16 cellular contexts compared by ENCODE assay signal in genomic region chr12:12531194-12531593, GRCh38. TPM values are rescaled to one million over a fixed set of nuclear protein-coding genes. Genes with fewer than 3 reads are reported as not detected.
DNase-seq lines count a peak whose midpoint lies in the region; ATAC-seq, FAIRE-seq and TF ChIP-seq lines count a peak whose summit lies in the region.
"Had no signal": no experiment of that assay in that cellular context is flagged by ENCODE, and none has a peak within 500 bp of the region (broad histone marks: within the 10 kb centered on the region; RNA-seq: fewer than 3 reads in every experiment).

No MANE protein-coding gene starts in this region.

- CTCF ChIA-PET in A549 (lab: Yijun Ruan, JAX): no interaction called here
- CTCF ChIA-PET in HEK293 (lab: Yijun Ruan, JAX): no interaction called here

- H4K8ac ChIP-seq in trophoblast cell (ENCODE audit: low read depth, low read length): no peak overlapping the region

- no peak for TF ChIP-seq POLR2A in A549 (IDR thresholded peaks at IDR 0.05; ENCODE audit: low read length)

- H3K9ac ChIP-seq in trophoblast cell (ENCODE audit: low read length): no peak overlapping the region

- no peak for TF ChIP-seq EP300 in A549 (IDR thresholded peaks at IDR 0.05)

- H3K36me3 ChIP-seq in HEK293 (ENCODE audit: control insufficient read depth in 2 of 2, insufficient read depth in 1 of 2, low read length in 2 of 2) (no peaks in the 10 kb centered on the region; a peak in 1 of 3 replicates), trophoblast cell (ENCODE audit: control insufficient read depth in 1 of 2, insufficient read depth in 2 of 2, low read length in 2 of 2) (no peaks in the 10 kb centered on the region)
- H3K36me3 ChIP-seq: BE2C had no signal

- no peak overlapping the region for H4K91ac ChIP-seq in trophoblast cell (ENCODE audit: low read depth, low read length)

- DNase-seq in A549 (ENCODE audit: low read depth in 1 of 2, low spot score in 1 of 2) (no peak), fibroblast of peridontal ligament (ENCODE audit: extremely low read depth) (peak; percentile 22), trophoblast cell (peak; percentile 6 to 37), epidermal melanocyte (ENCODE audit: insufficient read length, low spot score) (no peak), NCI-H1048 (lab: John Stamatoyannopoulos, UW) (no peak), NOMO-1 treated with DMSO at 0.1 percent for 48 hours (lab: John Stamatoyannopoulos, UW; ENCODE audit: unreplicated experiment) (no peak)
- DNase-seq in stimulated activated naive CD8-positive, alpha-beta T cell treated with anti-CD3 and anti-CD28 coated beads, Interleukin-15, amount 100 ng/mL, for 72 hours: no peak
- DNase-seq: BE2C; Caco-2; CD8-positive, alpha-beta memory T cell; DND-41; GF-D8; HCEC 1CT had no signal

- peaks cover 0 to 3% of the 10 kb centered on the region in 2 donors for H3K9me3 Mint-ChIP-seq in stimulated activated naive CD8-positive, alpha-beta T cell treated with anti-CD3 and anti-CD28 coated beads, Interleukin-15, amount 100 ng/mL, for 72 hours
- H3K9me3 Mint-ChIP-seq: CD8-positive, alpha-beta memory T cell had no signal

- H3K4ac ChIP-seq in trophoblast cell (ENCODE audit: low read depth, low read length): no peak overlapping the region

- H3K27me3 ChIP-seq in trophoblast cell (ENCODE audit: insufficient read depth, low read length): no peaks in the 10 kb centered on the region
- H3K27me3 ChIP-seq: BE2C had no signal

- TF ChIP-seq CTCF in A549 (IDR thresholded peaks at IDR 0.05) (no peak), HEK293 (tag by site-specific recombination; IDR thresholded peaks at IDR 0.05) (no peak)

- H3K79me2 ChIP-seq in trophoblast cell (ENCODE audit: control insufficient read depth, insufficient read depth, low read length, poor library complexity): no peaks in the 10 kb centered on the region

- no peak overlapping the region for H4K12ac ChIP-seq in trophoblast cell (ENCODE audit: low read depth, low read length)

- no peak overlapping the region for H2BK12ac ChIP-seq in trophoblast cell (ENCODE audit: low read length)

- peaks cover 30% of the 10 kb centered on the region for H3K4me1 ChIP-seq in A549
- peaks cover 23% of the 10 kb centered on the region for H3K4me1 ChIP-seq in HEK293 (ENCODE audit: control insufficient read depth, insufficient read depth, low read length)
- H3K4me1 ChIP-seq in trophoblast cell (ENCODE audit: control insufficient read depth in 1 of 2, insufficient read depth in 2 of 2, low read length in 2 of 2): peaks cover 4 to 6% of the 10 kb centered on the region in 2 experiments

- H3K9me3 ChIP-seq in A549 (no peaks in the 10 kb centered on the region), HEK293 (ENCODE audit: control insufficient read depth, insufficient read depth, low read depth, low read length) (no peaks in the 10 kb centered on the region), trophoblast cell (ENCODE audit: insufficient read depth, low read depth, low read length) (no peaks in the 10 kb centered on the region)
- H3K9me3 ChIP-seq: BE2C, Caco-2 had no signal

- peaks cover 67% of the 10 kb centered on the region for H3K4me1 Mint-ChIP-seq in stimulated activated naive CD8-positive, alpha-beta T cell treated with anti-CD3 and anti-CD28 coated beads, Interleukin-15, amount 100 ng/mL, for 72 hours

- no peak overlapping the region for H3K14ac ChIP-seq in trophoblast cell (ENCODE audit: low read length)

- no peak for FAIRE-seq in A549 (lab: Jason Lieb, UNC)

- no peak for ATAC-seq in A549
- no peak for ATAC-seq in stimulated activated naive CD8-positive, alpha-beta T cell treated with anti-CD3 and anti-CD28 coated beads, Interleukin-15, amount 100 ng/mL, for 72 hours

- H3K4me2 ChIP-seq in A549 (no peak overlapping the region), trophoblast cell (ENCODE audit: low read length) (no peak overlapping the region)

- 91% methylated on average over 2 of the region's 2 CpGs for WGBS in A549 (ENCODE audit: missing lambda C conversion rate)
- WGBS in trophoblast cell (ENCODE audit: extremely low coverage, insufficient coverage, insufficient read length): no CpG with 5 or more reads among the region's 2 CpGs

- no peaks in the 10 kb centered on the region for H3K79me1 ChIP-seq in trophoblast cell (ENCODE audit: low read length)

- no peak overlapping the region for H2AFZ ChIP-seq in trophoblast cell (ENCODE audit: insufficient read depth, low read length, poor library complexity)

- H2BK5ac ChIP-seq in trophoblast cell (ENCODE audit: low read depth, low read length, poor library complexity): no peak overlapping the region

- H3K4me3 ChIP-seq in A549 (no peak overlapping the region), HEK293 (ENCODE audit: low read depth, low read length) (no peak overlapping the region), trophoblast cell (ENCODE audit: low read depth, low read length) (no peak overlapping the region)

- no peak overlapping the region for H3K27ac Mint-ChIP-seq in stimulated activated naive CD8-positive, alpha-beta T cell treated with anti-CD3 and anti-CD28 coated beads, Interleukin-15, amount 100 ng/mL, for 72 hours

- no peak overlapping the region for H3K23ac ChIP-seq in trophoblast cell (ENCODE audit: low read length)

- POLR2A ChIA-PET in A549 (lab: Yijun Ruan, JAX) (no interaction called here), HEK293 (lab: Yijun Ruan, JAX) (no interaction called here)

- TF ChIP-seq RAD21 in A549 (conservative IDR thresholded peaks at IDR 0.05 in 1 of 2, IDR thresholded peaks at IDR 0.05 in 1 of 2): no peak

- no peak overlapping the region for H2BK120ac ChIP-seq in trophoblast cell (ENCODE audit: insufficient read depth, low read length, poor library complexity)

- H2AK5ac ChIP-seq in trophoblast cell (ENCODE audit: low read length): no peak overlapping the region

- H3K27me3 Mint-ChIP-seq in stimulated activated naive CD8-positive, alpha-beta T cell treated with anti-CD3 and anti-CD28 coated beads, Interleukin-15, amount 100 ng/mL, for 72 hours: no peaks in the 10 kb centered on the region
- H3K27me3 Mint-ChIP-seq: CD8-positive, alpha-beta memory T cell had no signal

- no peak overlapping the region for H3K18ac ChIP-seq in trophoblast cell (ENCODE audit: low read length)

- H3K27ac ChIP-seq in A549 (no peak overlapping the region), HEK293 (ENCODE audit: extremely low read depth, low read depth, low read length) (no peak overlapping the region), trophoblast cell (ENCODE audit: low read depth, low read length) (no peak overlapping the region)
- H3K27ac ChIP-seq: C4-2B, HL-60 had no signal

- no peak overlapping the region for H3K4me3 Mint-ChIP-seq in stimulated activated naive CD8-positive, alpha-beta T cell treated with anti-CD3 and anti-CD28 coated beads, Interleukin-15, amount 100 ng/mL, for 72 hours
- H3K4me3 Mint-ChIP-seq: CD8-positive, alpha-beta memory T cell had no signal

TF ChIP-seq in A549, 52 proteins besides CTCF, POLR2A, EP300 and RAD21:
- no peak for TF ChIP-seq HOXB13 (CRISPR knock-in tag; IDR thresholded peaks at IDR 0.05; ENCODE audit: low read depth)
- no peak for TF ChIP-seq ELK1 (IDR thresholded peaks at IDR 0.05; ENCODE audit: low read depth, low read length)
- no peak for TF ChIP-seq KDM1A (IDR thresholded peaks at IDR 0.05; ENCODE audit: low read depth)
- TF ChIP-seq HOXA7 (CRISPR knock-in tag; IDR thresholded peaks at IDR 0.05): no peak
- TF ChIP-seq FOSL2 (IDR thresholded peaks at IDR 0.05): no peak
- TF ChIP-seq FOSL2 (CRISPR knock-in tag; IDR thresholded peaks at IDR 0.05): peak; percentile 37; the same call in 1 of the 2 replicates
- no peak for TF ChIP-seq HES2 (IDR thresholded peaks at IDR 0.05)

TF ChIP-seq in HEK293, 187 proteins besides CTCF, POLR2A, EP300 and RAD21:
- TF ChIP-seq, protein P1, sequence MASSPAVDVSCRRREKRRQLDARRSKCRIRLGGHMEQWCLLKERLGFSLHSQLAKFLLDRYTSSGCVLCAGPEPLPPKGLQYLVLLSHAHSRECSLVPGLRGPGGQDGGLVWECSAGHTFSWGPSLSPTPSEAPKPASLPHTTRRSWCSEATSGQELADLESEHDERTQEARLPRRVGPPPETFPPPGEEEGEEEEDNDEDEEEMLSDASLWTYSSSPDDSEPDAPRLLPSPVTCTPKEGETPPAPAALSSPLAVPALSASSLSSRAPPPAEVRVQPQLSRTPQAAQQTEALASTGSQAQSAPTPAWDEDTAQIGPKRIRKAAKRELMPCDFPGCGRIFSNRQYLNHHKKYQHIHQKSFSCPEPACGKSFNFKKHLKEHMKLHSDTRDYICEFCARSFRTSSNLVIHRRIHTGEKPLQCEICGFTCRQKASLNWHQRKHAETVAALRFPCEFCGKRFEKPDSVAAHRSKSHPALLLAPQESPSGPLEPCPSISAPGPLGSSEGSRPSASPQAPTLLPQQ (tag by site-specific recombination; IDR thresholded peaks at IDR 0.05): no peak
- TF ChIP-seq ZNF146 (tag by site-specific recombination; IDR thresholded peaks at IDR 0.05) (no peak), ZNF596 (tag by site-specific recombination; IDR thresholded peaks at IDR 0.05) (no peak), ZNF548 (tag by site-specific recombination; IDR thresholded peaks at IDR 0.05) (no peak)
- TF ChIP-seq, protein P2, sequence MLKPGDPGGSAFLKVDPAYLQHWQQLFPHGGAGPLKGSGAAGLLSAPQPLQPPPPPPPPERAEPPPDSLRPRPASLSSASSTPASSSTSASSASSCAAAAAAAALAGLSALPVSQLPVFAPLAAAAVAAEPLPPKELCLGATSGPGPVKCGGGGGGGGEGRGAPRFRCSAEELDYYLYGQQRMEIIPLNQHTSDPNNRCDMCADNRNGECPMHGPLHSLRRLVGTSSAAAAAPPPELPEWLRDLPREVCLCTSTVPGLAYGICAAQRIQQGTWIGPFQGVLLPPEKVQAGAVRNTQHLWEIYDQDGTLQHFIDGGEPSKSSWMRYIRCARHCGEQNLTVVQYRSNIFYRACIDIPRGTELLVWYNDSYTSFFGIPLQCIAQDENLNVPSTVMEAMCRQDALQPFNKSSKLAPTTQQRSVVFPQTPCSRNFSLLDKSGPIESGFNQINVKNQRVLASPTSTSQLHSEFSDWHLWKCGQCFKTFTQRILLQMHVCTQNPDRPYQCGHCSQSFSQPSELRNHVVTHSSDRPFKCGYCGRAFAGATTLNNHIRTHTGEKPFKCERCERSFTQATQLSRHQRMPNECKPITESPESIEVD (tag by site-specific recombination; IDR thresholded peaks at IDR 0.05): peak; percentile 15; the same call in 1 of the 2 replicates
TF ChIP-seq in HEK293: peak in this region for 1.

RNA-seq across cellular contexts. Expression of gene DUSP16, which starts 31.5 kb away (rescaled TPM):
- polyA plus RNA-seq in A549 (2011; rRNA removed) (34.7 and 43.0 TPM in 2 replicates), A549 (2017; fragmentation: RNase III; extraction: RNeasy Plus Mini Kit Qiagen cat#74134 plus additional on column Dnase treatment) (13.1 to 19.0 TPM (median 18.2 TPM) in 3 replicates)
- polyA plus RNA-seq in A549 (2012; cell fraction: cytosol; rRNA removed): 5.9 and 7.2 TPM in 2 replicates
- polyA plus RNA-seq in A549 (2012; cell fraction: nucleus; rRNA removed): 6.1 and 6.2 TPM in 2 replicates
- 40.7 and 54.4 TPM in 2 replicates for polyA minus RNA-seq in A549 (2011; rRNA and poly(A)+ RNA removed)
- 12.5 and 12.7 TPM in 2 replicates for polyA plus RNA-seq in trophoblast cell (2013)

Comparison
In these comparisons a context has a peak if more than half of its experiments do, and no peak if none do; other contexts are left out.
1. DNase-seq: peak in fibroblast of peridontal ligament (single experiment) and trophoblast cell (2 of 2); none in A549 (0 of 2), stimulated activated naive CD8-positive, alpha-beta T cell treated with anti-CD3 and anti-CD28 coated beads, Interleukin-15, amount 100 ng/mL, for 72 hours (0 of 2), epidermal melanocyte (single experiment), NCI-H1048 (single experiment) and NOMO-1 treated with DMSO at 0.1 percent for 48 hours (single experiment).